1 cellular context compared by ENCODE assay signal in genomic region chr11:75721852-75722668, GRCh38.
TF ChIP-seq lines count a peak whose summit lies in the region.

No MANE protein-coding gene starts in this region.

TF ChIP-seq in HepG2, 621 proteins besides CTCF, POLR2A, EP300 and RAD21 (continued from another document and continues in another):
- TF ChIP-seq SNAPC4 (CRISPR knock-in tag; IDR thresholded peaks at IDR 0.05) (peak; percentile 87; the same call in 1 of the 2 replicates), NCOA1 (CRISPR knock-in tag; IDR thresholded peaks at IDR 0.05) (peak; percentile 56; the same call in 1 of the 2 replicates), KAT8 (CRISPR knock-in tag; IDR thresholded peaks at IDR 0.05) (no peak), HOXA5 (CRISPR knock-in tag; IDR thresholded peaks at IDR 0.05) (no peak; the same call in 1 of the 2 replicates), SATB2 (CRISPR knock-in tag; IDR thresholded peaks at IDR 0.05) (no peak), HIVEP1 (CRISPR knock-in tag; IDR thresholded peaks at IDR 0.05) (no peak), ZNF598 (CRISPR knock-in tag; IDR thresholded peaks at IDR 0.05; ENCODE audit: borderline replicate concordance) (0 out of 2 replicates have a peak, but pooled peaks have one; percentile 50), ZSCAN20 (CRISPR knock-in tag; IDR thresholded peaks at IDR 0.05; ENCODE audit: borderline replicate concordance) (no peak), ZNF558 (CRISPR knock-in tag; IDR thresholded peaks at IDR 0.05; ENCODE audit: borderline replicate concordance) (no peak), MTF2 (CRISPR knock-in tag; IDR thresholded peaks at IDR 0.05; ENCODE audit: borderline replicate concordance) (no peak), ZNF629 (CRISPR knock-in tag; conservative IDR thresholded peaks at IDR 0.05) (no peak; the same call in 1 of the 2 replicates), TCF7 (IDR thresholded peaks at IDR 0.05; ENCODE audit: low read depth) (no peak), TBX3 (IDR thresholded peaks at IDR 0.05; ENCODE audit: borderline replicate concordance) (no peak), ZNF672 (CRISPR knock-in tag; IDR thresholded peaks at IDR 0.05) (no peak), MAFK (conservative IDR thresholded peaks at IDR 0.05 in 1 of 2, IDR thresholded peaks at IDR 0.05 in 1 of 2; ENCODE audit: low read length in 2 of 2) (no peak), ZNF773 (CRISPR knock-in tag; IDR thresholded peaks at IDR 0.05; ENCODE audit: borderline replicate concordance) (0 out of 2 replicates have a peak, but pooled peaks have one; percentile 24), ZNF839 (CRISPR knock-in tag; IDR thresholded peaks at IDR 0.05; ENCODE audit: borderline replicate concordance) (0 out of 2 replicates have a peak, but pooled peaks have one; percentile 40), KDM4B (CRISPR knock-in tag; IDR thresholded peaks at IDR 0.05) (no peak), ZFX (CRISPR knock-in tag; IDR thresholded peaks at IDR 0.05; ENCODE audit: low read depth) (peak; percentile 88), MAFG (CRISPR knock-in tag; IDR thresholded peaks at IDR 0.05) (no peak), MED1 (CRISPR knock-in tag; IDR thresholded peaks at IDR 0.05) (peak; percentile 55; the same call in 1 of the 2 replicates), HDAC2 (CRISPR knock-in tag; IDR thresholded peaks at IDR 0.05) (peak; percentile 46), ATF3 (CRISPR knock-in tag; IDR thresholded peaks at IDR 0.05) (no peak; the same call in 1 of the 2 replicates), ZNF768 (CRISPR knock-in tag; IDR thresholded peaks at IDR 0.05) (peak; percentile 47; the same call in 1 of the 2 replicates), DNMT1 (CRISPR knock-in tag; IDR thresholded peaks at IDR 0.05) (no peak), ZNF207 (IDR thresholded peaks at IDR 0.05; ENCODE audit: borderline replicate concordance) (no peak), ZNF24 (IDR thresholded peaks at IDR 0.05) (no peak), HOXA3 (CRISPR knock-in tag; IDR thresholded peaks at IDR 0.05) (peak; percentile 64), NFKB2 (CRISPR knock-in tag; IDR thresholded peaks at IDR 0.05; ENCODE audit: borderline replicate concordance) (0 out of 2 replicates have a peak, but pooled peaks have one; percentile 31), XRCC5 (optimal IDR thresholded peaks at IDR 0.05; ENCODE audit: low read length) (peak; percentile 33), ZNF75D (CRISPR knock-in tag; IDR thresholded peaks at IDR 0.05; ENCODE audit: borderline replicate concordance) (no peak), MTA3 (CRISPR knock-in tag; IDR thresholded peaks at IDR 0.05) (no peak), ZSCAN21 (CRISPR knock-in tag; IDR thresholded peaks at IDR 0.05; ENCODE audit: borderline replicate concordance) (0 out of 2 replicates have a peak, but pooled peaks have one; percentile 17), POGK (CRISPR knock-in tag; conservative IDR thresholded peaks at IDR 0.05) (no peak)
- TF ChIP-seq, protein P1, sequence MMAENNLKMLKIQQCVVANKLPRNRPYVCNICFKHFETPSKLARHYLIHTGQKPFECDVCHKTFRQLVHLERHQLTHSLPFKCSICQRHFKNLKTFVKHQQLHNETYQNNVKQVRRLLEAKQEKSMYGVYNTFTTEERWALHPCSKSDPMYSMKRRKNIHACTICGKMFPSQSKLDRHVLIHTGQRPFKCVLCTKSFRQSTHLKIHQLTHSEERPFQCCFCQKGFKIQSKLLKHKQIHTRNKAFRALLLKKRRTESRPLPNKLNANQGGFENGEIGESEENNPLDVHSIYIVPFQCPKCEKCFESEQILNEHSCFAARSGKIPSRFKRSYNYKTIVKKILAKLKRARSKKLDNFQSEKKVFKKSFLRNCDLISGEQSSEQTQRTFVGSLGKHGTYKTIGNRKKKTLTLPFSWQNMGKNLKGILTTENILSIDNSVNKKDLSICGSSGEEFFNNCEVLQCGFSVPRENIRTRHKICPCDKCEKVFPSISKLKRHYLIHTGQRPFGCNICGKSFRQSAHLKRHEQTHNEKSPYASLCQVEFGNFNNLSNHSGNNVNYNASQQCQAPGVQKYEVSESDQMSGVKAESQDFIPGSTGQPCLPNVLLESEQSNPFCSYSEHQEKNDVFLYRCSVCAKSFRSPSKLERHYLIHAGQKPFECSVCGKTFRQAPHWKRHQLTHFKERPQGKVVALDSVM (CRISPR knock-in tag; IDR thresholded peaks at IDR 0.05): peak; percentile 96
- TF ChIP-seq, protein P2, sequence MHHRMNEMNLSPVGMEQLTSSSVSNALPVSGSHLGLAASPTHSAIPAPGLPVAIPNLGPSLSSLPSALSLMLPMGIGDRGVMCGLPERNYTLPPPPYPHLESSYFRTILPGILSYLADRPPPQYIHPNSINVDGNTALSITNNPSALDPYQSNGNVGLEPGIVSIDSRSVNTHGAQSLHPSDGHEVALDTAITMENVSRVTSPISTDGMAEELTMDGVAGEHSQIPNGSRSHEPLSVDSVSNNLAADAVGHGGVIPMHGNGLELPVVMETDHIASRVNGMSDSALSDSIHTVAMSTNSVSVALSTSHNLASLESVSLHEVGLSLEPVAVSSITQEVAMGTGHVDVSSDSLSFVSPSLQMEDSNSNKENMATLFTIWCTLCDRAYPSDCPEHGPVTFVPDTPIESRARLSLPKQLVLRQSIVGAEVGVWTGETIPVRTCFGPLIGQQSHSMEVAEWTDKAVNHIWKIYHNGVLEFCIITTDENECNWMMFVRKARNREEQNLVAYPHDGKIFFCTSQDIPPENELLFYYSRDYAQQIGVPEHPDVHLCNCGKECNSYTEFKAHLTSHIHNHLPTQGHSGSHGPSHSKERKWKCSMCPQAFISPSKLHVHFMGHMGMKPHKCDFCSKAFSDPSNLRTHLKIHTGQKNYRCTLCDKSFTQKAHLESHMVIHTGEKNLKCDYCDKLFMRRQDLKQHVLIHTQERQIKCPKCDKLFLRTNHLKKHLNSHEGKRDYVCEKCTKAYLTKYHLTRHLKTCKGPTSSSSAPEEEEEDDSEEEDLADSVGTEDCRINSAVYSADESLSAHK (CRISPR knock-in tag; IDR thresholded peaks at IDR 0.05; ENCODE audit: borderline replicate concordance): no peak
- TF ChIP-seq, protein P3, sequence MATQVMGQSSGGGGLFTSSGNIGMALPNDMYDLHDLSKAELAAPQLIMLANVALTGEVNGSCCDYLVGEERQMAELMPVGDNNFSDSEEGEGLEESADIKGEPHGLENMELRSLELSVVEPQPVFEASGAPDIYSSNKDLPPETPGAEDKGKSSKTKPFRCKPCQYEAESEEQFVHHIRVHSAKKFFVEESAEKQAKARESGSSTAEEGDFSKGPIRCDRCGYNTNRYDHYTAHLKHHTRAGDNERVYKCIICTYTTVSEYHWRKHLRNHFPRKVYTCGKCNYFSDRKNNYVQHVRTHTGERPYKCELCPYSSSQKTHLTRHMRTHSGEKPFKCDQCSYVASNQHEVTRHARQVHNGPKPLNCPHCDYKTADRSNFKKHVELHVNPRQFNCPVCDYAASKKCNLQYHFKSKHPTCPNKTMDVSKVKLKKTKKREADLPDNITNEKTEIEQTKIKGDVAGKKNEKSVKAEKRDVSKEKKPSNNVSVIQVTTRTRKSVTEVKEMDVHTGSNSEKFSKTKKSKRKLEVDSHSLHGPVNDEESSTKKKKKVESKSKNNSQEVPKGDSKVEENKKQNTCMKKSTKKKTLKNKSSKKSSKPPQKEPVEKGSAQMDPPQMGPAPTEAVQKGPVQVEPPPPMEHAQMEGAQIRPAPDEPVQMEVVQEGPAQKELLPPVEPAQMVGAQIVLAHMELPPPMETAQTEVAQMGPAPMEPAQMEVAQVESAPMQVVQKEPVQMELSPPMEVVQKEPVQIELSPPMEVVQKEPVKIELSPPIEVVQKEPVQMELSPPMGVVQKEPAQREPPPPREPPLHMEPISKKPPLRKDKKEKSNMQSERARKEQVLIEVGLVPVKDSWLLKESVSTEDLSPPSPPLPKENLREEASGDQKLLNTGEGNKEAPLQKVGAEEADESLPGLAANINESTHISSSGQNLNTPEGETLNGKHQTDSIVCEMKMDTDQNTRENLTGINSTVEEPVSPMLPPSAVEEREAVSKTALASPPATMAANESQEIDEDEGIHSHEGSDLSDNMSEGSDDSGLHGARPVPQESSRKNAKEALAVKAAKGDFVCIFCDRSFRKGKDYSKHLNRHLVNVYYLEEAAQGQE (IDR thresholded peaks at IDR 0.05; ENCODE audit: borderline replicate concordance in 1 of 2, low read depth in 1 of 2, low read length in 2 of 2): no peak
- TF ChIP-seq, protein P4, sequence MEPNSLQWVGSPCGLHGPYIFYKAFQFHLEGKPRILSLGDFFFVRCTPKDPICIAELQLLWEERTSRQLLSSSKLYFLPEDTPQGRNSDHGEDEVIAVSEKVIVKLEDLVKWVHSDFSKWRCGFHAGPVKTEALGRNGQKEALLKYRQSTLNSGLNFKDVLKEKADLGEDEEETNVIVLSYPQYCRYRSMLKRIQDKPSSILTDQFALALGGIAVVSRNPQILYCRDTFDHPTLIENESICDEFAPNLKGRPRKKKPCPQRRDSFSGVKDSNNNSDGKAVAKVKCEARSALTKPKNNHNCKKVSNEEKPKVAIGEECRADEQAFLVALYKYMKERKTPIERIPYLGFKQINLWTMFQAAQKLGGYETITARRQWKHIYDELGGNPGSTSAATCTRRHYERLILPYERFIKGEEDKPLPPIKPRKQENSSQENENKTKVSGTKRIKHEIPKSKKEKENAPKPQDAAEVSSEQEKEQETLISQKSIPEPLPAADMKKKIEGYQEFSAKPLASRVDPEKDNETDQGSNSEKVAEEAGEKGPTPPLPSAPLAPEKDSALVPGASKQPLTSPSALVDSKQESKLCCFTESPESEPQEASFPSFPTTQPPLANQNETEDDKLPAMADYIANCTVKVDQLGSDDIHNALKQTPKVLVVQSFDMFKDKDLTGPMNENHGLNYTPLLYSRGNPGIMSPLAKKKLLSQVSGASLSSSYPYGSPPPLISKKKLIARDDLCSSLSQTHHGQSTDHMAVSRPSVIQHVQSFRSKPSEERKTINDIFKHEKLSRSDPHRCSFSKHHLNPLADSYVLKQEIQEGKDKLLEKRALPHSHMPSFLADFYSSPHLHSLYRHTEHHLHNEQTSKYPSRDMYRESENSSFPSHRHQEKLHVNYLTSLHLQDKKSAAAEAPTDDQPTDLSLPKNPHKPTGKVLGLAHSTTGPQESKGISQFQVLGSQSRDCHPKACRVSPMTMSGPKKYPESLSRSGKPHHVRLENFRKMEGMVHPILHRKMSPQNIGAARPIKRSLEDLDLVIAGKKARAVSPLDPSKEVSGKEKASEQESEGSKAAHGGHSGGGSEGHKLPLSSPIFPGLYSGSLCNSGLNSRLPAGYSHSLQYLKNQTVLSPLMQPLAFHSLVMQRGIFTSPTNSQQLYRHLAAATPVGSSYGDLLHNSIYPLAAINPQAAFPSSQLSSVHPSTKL (CRISPR knock-in tag; IDR thresholded peaks at IDR 0.05): no peak
- TF ChIP-seq, protein P5, sequence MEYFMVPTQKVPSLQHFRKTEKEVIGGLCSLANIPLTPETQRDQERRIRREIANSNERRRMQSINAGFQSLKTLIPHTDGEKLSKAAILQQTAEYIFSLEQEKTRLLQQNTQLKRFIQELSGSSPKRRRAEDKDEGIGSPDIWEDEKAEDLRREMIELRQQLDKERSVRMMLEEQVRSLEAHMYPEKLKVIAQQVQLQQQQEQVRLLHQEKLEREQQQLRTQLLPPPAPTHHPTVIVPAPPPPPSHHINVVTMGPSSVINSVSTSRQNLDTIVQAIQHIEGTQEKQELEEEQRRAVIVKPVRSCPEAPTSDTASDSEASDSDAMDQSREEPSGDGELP (IDR thresholded peaks at IDR 0.05; ENCODE audit: borderline replicate concordance, low read depth): peak; percentile 51; the same call in 1 of the 2 replicates
